1 cellular context compared by ENCODE assay signal in the genomic region with DNA sequence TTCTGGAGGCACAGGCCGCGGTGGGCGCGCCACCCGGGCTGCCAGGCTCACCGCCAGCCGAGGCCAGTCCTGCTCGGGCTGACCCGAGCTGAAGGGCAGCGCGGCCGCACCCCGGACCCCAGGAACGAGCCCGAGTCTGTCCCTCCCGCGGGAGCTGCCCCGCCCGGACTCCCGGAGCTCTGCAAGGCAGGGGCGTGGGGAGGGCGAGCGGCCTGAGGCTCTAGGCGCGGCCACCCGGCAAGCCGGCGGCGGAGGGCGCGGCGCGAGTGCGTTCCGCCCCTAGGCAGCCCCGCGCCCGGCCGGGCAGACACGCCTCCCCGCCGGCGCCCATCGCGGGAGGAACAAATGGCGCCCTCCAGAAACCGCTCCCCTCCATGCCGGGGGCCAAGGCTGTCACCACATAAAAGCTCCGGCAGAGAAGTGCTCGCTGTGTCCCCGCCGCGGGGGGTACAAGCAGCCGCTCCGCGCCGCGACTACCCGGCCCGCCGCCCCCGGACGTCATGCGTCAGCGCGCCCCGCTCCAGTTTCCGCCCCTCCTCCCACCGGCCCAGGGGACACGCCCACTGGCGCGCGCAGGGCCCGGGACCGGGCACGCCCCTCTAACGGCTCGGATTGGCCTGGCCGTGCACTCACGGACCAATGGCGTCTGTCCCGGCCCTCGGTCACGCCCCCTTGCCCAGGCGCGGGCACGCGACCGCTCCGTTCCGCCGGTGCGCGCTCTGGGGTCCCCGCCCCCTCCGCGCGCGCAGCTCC.
TF ChIP-seq lines count a peak whose summit lies in the region.

No MANE protein-coding gene starts in this region.

TF ChIP-seq in HepG2, 621 proteins besides CTCF, POLR2A, EP300 and RAD21 (continued from another document and continues in another):
- TF ChIP-seq KDM2A (CRISPR knock-in tag; IDR thresholded peaks at IDR 0.05; ENCODE audit: borderline replicate concordance, low read depth) (peak; percentile 53; the same call in 1 of the 2 replicates), ZNF556 (CRISPR knock-in tag; IDR thresholded peaks at IDR 0.05; ENCODE audit: borderline replicate concordance) (no peak), GFI1 (CRISPR knock-in tag; IDR thresholded peaks at IDR 0.05; ENCODE audit: borderline replicate concordance) (no peak), HMG20B (CRISPR knock-in tag; conservative IDR thresholded peaks at IDR 0.05) (no peak; the same call in 1 of the 2 replicates), ZNF329 (CRISPR knock-in tag; IDR thresholded peaks at IDR 0.05; ENCODE audit: low read depth) (0 out of 2 replicates have a peak, but pooled peaks have one; percentile 33), MEIS1 (CRISPR knock-in tag; IDR thresholded peaks at IDR 0.05; ENCODE audit: borderline replicate concordance) (no peak), ZNF274 (CRISPR knock-in tag; IDR thresholded peaks at IDR 0.05) (no peak), NONO (IDR thresholded peaks at IDR 0.05) (no peak), NONO (CRISPR knock-in tag; conservative IDR thresholded peaks at IDR 0.05) (peak; percentile 77; the same call in 1 of the 2 replicates), HOXA3 (CRISPR knock-in tag; IDR thresholded peaks at IDR 0.05) (peak; percentile 73; the same call in 1 of the 2 replicates), ZBTB38 (CRISPR knock-in tag; IDR thresholded peaks at IDR 0.05) (peak; percentile 16; the same call in 1 of the 2 replicates), ZNF292 (CRISPR knock-in tag; IDR thresholded peaks at IDR 0.05; ENCODE audit: borderline replicate concordance, low read depth) (no peak), SMAD1 (CRISPR knock-in tag; IDR thresholded peaks at IDR 0.05; ENCODE audit: borderline replicate concordance, low read depth) (peak; percentile 40; the same call in 1 of the 2 replicates), ARNTL (CRISPR knock-in tag; IDR thresholded peaks at IDR 0.05) (no peak), SMYD3 (CRISPR knock-in tag; IDR thresholded peaks at IDR 0.05) (no peak), ARNT2 (CRISPR knock-in tag; IDR thresholded peaks at IDR 0.05; ENCODE audit: low read depth) (no peak; the same call in 1 of the 2 replicates), GPN1 (CRISPR knock-in tag; IDR thresholded peaks at IDR 0.05; ENCODE audit: borderline replicate concordance) (no peak), ZNF878 (CRISPR knock-in tag; IDR thresholded peaks at IDR 0.05) (no peak), ISX (CRISPR knock-in tag; conservative IDR thresholded peaks at IDR 0.05) (no peak), TP53 (CRISPR knock-in tag; conservative IDR thresholded peaks at IDR 0.05) (no peak), MYNN (CRISPR knock-in tag; IDR thresholded peaks at IDR 0.05; ENCODE audit: low read depth) (no peak), ZNF431 (CRISPR knock-in tag; IDR thresholded peaks at IDR 0.05; ENCODE audit: borderline replicate concordance, low read depth) (no peak), AHDC1 (CRISPR knock-in tag; IDR thresholded peaks at IDR 0.05; ENCODE audit: borderline replicate concordance) (no peak), BHLHE40 (IDR thresholded peaks at IDR 0.05; ENCODE audit: low read length) (no peak), ZNF713 (CRISPR knock-in tag; IDR thresholded peaks at IDR 0.05) (no peak), ZNF101 (CRISPR knock-in tag; IDR thresholded peaks at IDR 0.05; ENCODE audit: borderline replicate concordance, low read depth) (no peak), MED1 (CRISPR knock-in tag; IDR thresholded peaks at IDR 0.05) (peak; percentile 56), TFAP4 (IDR thresholded peaks at IDR 0.05; ENCODE audit: borderline replicate concordance, low read depth) (peak; percentile 33; the same call in 1 of the 2 replicates), BRCA1 (CRISPR knock-in tag; IDR thresholded peaks at IDR 0.05) (no peak), SP1 (IDR thresholded peaks at IDR 0.05) (no peak), SP1 (CRISPR knock-in tag; IDR thresholded peaks at IDR 0.05) (peak; percentile 96), NRL (CRISPR knock-in tag; IDR thresholded peaks at IDR 0.05; ENCODE audit: borderline replicate concordance) (no peak), ZNF367 (CRISPR knock-in tag; IDR thresholded peaks at IDR 0.05; ENCODE audit: borderline replicate concordance) (no peak; the same call in 1 of the 2 replicates), ZNF501 (CRISPR knock-in tag; IDR thresholded peaks at IDR 0.05) (no peak), ZNF740 (CRISPR knock-in tag; IDR thresholded peaks at IDR 0.05) (0 out of 2 replicates have a peak, but pooled peaks have one; percentile 15), KDM5B (CRISPR knock-in tag; IDR thresholded peaks at IDR 0.05; ENCODE audit: borderline replicate concordance) (peak; percentile 49; the same call in 1 of the 2 replicates), EEA1 (CRISPR knock-in tag; IDR thresholded peaks at IDR 0.05; ENCODE audit: borderline replicate concordance) (no peak; the same call in 1 of the 2 replicates)
- TF ChIP-seq, protein P1, sequence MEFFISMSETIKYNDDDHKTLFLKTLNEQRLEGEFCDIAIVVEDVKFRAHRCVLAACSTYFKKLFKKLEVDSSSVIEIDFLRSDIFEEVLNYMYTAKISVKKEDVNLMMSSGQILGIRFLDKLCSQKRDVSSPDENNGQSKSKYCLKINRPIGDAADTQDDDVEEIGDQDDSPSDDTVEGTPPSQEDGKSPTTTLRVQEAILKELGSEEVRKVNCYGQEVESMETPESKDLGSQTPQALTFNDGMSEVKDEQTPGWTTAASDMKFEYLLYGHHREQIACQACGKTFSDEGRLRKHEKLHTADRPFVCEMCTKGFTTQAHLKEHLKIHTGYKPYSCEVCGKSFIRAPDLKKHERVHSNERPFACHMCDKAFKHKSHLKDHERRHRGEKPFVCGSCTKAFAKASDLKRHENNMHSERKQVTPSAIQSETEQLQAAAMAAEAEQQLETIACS (CRISPR knock-in tag; IDR thresholded peaks at IDR 0.05) = peak; percentile 94
- TF ChIP-seq, protein P2, sequence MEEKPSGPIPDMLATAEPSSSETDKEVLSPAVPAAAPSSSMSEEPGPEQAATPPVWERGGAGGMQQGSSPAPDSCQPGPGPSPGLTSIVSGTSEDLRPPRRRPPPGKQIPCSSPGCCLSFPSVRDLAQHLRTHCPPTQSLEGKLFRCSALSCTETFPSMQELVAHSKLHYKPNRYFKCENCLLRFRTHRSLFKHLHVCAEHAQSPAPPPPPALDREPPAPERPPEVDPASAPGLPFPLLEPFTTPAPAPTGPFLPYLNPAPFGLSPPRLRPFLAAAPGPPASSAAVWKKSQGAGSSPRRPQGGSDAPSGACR (CRISPR knock-in tag; IDR thresholded peaks at IDR 0.05) = no peak
- TF ChIP-seq, protein P3, sequence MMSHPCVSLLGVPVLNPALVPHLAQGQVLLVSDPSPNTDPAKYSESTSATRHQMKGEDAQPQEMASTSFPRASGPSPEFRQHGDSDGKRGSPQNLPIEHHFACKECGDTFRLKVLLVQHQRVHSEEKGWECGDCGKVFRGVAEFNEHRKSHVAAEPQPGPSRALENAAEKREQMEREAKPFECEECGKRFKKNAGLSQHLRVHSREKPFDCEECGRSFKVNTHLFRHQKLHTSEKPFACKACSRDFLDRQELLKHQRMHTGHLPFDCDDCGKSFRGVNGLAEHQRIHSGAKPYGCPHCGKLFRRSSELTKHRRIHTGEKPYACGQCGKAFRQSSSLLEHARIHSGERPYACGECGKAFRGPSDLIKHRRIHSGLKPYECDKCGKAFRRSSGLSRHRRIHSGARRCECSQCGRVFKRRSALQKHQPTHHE (CRISPR knock-in tag; IDR thresholded peaks at IDR 0.05; ENCODE audit: borderline replicate concordance) = no peak
- TF ChIP-seq, protein P4, sequence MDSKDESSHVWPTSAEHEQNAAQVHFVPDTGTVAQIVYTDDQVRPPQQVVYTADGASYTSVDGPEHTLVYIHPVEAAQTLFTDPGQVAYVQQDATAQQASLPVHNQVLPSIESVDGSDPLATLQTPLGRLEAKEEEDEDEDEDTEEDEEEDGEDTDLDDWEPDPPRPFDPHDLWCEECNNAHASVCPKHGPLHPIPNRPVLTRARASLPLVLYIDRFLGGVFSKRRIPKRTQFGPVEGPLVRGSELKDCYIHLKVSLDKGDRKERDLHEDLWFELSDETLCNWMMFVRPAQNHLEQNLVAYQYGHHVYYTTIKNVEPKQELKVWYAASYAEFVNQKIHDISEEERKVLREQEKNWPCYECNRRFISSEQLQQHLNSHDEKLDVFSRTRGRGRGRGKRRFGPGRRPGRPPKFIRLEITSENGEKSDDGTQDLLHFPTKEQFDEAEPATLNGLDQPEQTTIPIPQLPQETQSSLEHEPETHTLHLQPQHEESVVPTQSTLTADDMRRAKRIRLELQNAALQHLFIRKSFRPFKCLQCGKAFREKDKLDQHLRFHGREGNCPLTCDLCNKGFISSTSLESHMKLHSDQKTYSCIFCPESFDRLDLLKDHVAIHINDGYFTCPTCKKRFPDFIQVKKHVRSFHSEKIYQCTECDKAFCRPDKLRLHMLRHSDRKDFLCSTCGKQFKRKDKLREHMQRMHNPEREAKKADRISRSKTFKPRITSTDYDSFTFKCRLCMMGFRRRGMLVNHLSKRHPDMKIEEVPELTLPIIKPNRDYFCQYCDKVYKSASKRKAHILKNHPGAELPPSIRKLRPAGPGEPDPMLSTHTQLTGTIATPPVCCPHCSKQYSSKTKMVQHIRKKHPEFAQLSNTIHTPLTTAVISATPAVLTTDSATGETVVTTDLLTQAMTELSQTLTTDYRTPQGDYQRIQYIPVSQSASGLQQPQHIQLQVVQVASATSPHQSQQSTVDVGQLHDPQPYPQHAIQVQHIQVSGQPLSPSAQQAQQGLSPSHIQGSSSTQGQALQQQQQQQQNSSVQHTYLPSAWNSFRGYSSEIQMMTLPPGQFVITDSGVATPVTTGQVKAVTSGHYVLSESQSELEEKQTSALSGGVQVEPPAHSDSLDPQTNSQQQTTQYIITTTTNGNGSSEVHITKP (CRISPR knock-in tag; IDR thresholded peaks at IDR 0.05; ENCODE audit: low read depth) = no peak
- TF ChIP-seq, protein P5, sequence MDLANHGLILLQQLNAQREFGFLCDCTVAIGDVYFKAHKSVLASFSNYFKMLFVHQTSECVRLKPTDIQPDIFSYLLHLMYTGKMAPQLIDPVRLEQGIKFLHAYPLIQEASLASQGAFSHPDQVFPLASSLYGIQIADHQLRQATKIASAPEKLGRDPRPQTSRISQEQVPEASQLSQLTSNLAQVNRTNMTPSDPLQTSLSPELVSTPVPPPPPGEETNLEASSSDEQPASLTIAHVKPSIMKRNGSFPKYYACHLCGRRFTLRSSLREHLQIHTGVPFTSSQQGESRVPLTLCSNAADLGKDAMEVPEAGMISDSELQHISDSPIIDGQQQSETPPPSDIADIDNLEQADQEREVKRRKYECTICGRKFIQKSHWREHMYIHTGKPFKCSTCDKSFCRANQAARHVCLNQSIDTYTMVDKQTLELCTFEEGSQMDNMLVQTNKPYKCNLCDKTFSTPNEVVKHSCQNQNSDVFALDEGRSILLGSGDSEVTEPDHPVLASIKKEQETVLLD (CRISPR knock-in tag; IDR thresholded peaks at IDR 0.05; ENCODE audit: low read depth) = peak; percentile 88
